ENCODE assay signal across 10 cellular contexts in genomic region chr9:121748727-121749546, GRCh38.
DNase-seq lines count a peak whose midpoint lies in the region; ATAC-seq and TF ChIP-seq lines count a peak whose summit lies in the region.
"Had no signal": no experiment of that assay in that cellular context is flagged by ENCODE, and none has a peak within 500 bp of the region (broad histone marks: within the 10 kb centered on the region; RNA-seq: fewer than 3 reads in every experiment).

No MANE protein-coding gene starts in this region.

- H3K9me3 Mint-ChIP-seq in glutamatergic neuron (ENCODE audit: unreplicated experiment) = peaks cover 8% of the 10 kb centered on the region
- H3K9me3 Mint-ChIP-seq: memory B cell had no signal

- DNase-seq in adrenal gland (peak in 6 of 7 donors; percentile 64 to 86 (median 72)), right atrium auricular region (ENCODE audit: low spot score) (no peak), NCI-H1092 (lab: John Stamatoyannopoulos, UW) (no peak), glutamatergic neuron (no peak)
- DNase-seq: activated CD8-positive, alpha-beta memory T cell treated with anti-CD3 and anti-CD28 coated beads for 24 hours had no signal

- H3K4me3 ChIP-seq in BLaER1 treated with 17β-estradiol and CSF1 and Interleukin-3, amounts not matched to agents 10 nM and 100 nM = no peak overlapping the region; a peak in 1 of 20 replicates
- H3K4me3 ChIP-seq in adrenal gland = no peak overlapping the region
- H3K4me3 ChIP-seq in right atrium auricular region = no peak overlapping the region
- no peak overlapping the region for H3K4me3 ChIP-seq in skeletal muscle satellite cell (ENCODE audit: low read length)

- no peaks in the 10 kb centered on the region for H3K36me3 Mint-ChIP-seq in glutamatergic neuron (ENCODE audit: unreplicated experiment)
- H3K36me3 Mint-ChIP-seq: memory B cell had no signal

- no peak overlapping the region for H3K27ac Mint-ChIP-seq in glutamatergic neuron (ENCODE audit: unreplicated experiment)
- H3K27ac Mint-ChIP-seq: memory B cell had no signal

- peak overlapping the region in 5 of 11 experiments; percentile 8 to 58 (median 37); a peak in 8 of 22 replicates for H3K27ac ChIP-seq in BLaER1 treated with 17β-estradiol and CSF1 and Interleukin-3, amounts not matched to agents 10 nM and 100 nM
- H3K27ac ChIP-seq in adrenal gland (peak overlapping the region in 4 of 5 donors; percentile 73 to 88 (median 80)), right atrium auricular region (peak overlapping the region; percentile 78 to 81)

- H4K20me1 ChIP-seq in BLaER1 treated with 17β-estradiol and CSF1 and Interleukin-3, amounts not matched to agents 10 nM and 100 nM = peaks cover 0 to 76% (median 32%) of the 10 kb centered on the region in 11 experiments; a peak in 18 of 22 replicates

- no peak overlapping the region for H3K4me3 Mint-ChIP-seq in glutamatergic neuron (ENCODE audit: unreplicated experiment)
- H3K4me3 Mint-ChIP-seq: memory B cell had no signal

- H3K27me3 Mint-ChIP-seq in glutamatergic neuron (ENCODE audit: unreplicated experiment) = peaks cover 3% of the 10 kb centered on the region
- H3K27me3 Mint-ChIP-seq: memory B cell had no signal

- H3K9ac ChIP-seq in BLaER1 treated with 17β-estradiol and CSF1 and Interleukin-3, amounts not matched to agents 10 nM and 100 nM = peak overlapping the region in 5 of 11 experiments; percentile 21 to 60 (median 47); a peak in 10 of 22 replicates
- peak overlapping the region; percentile 1 for H3K9ac ChIP-seq in skeletal muscle satellite cell (ENCODE audit: low read depth, low read length)

- TF ChIP-seq POLR2A in adrenal gland (IDR thresholded peaks at IDR 0.05) = peak in 1 of 2 donors; percentile 21

- H3K9me3 ChIP-seq in BLaER1 treated with 17β-estradiol and CSF1 and Interleukin-3, amounts not matched to agents 10 nM and 100 nM (replicated peaks in 1 of 11) = no peaks in the 10 kb centered on the region
- no peaks in the 10 kb centered on the region for H3K9me3 ChIP-seq in adrenal gland (replicated peaks in 1 of 3)
- no peaks in the 10 kb centered on the region for H3K9me3 ChIP-seq in right atrium auricular region
- H3K9me3 ChIP-seq in skeletal muscle satellite cell (replicated peaks; ENCODE audit: low read length) = no peaks in the 10 kb centered on the region

- H3K4me2 ChIP-seq in BLaER1 treated with 17β-estradiol and CSF1 and Interleukin-3, amounts not matched to agents 10 nM and 100 nM = peak overlapping the region; percentile 42 to 91 (median 74)
- H3K4me2 ChIP-seq in skeletal muscle satellite cell (ENCODE audit: low read length) = peak overlapping the region; percentile 2

- 30 to 49% (median 49%) methylated on average over 7 to 11 of the region's 11 CpGs for WGBS in adrenal gland, 4 donors

- intact Hi-C loops in adrenal gland (cut with DNase I) = loop anchor here in 1 of 2 donors (5.0 kb wide), 1 partner anchor 248 kb away; no protein-coding TSS in a partner anchor

- ATAC-seq in HG03196 (IDR thresholded peaks at IDR 0.05; ENCODE audit: unreplicated experiment) (no peak), HG03045 (IDR thresholded peaks at IDR 0.05; ENCODE audit: unreplicated experiment) (no peak)

- peaks cover 18% of the 10 kb centered on the region for H3K4me1 Mint-ChIP-seq in glutamatergic neuron (ENCODE audit: low read depth, unreplicated experiment)

- no peaks in the 10 kb centered on the region for H3K36me3 ChIP-seq in BLaER1 treated with 17β-estradiol and CSF1 and Interleukin-3, amounts not matched to agents 10 nM and 100 nM
- H3K36me3 ChIP-seq in adrenal gland (replicated peaks in 1 of 2) (no peaks in the 10 kb centered on the region), right atrium auricular region (no peaks in the 10 kb centered on the region), skeletal muscle satellite cell (ENCODE audit: insufficient read depth, low read length) (no peaks in the 10 kb centered on the region)

- H3K4me1 ChIP-seq in BLaER1 treated with 17β-estradiol and CSF1 and Interleukin-3, amounts not matched to agents 10 nM and 100 nM = peaks cover 34 to 79% (median 67%) of the 10 kb centered on the region in 10 experiments
- H3K4me1 ChIP-seq in adrenal gland (replicated peaks in 1 of 2) (peaks cover 85 to 88% of the 10 kb centered on the region in 2 donors), right atrium auricular region (peaks cover 0 to 100% of the 10 kb centered on the region in 2 donors), skeletal muscle satellite cell (ENCODE audit: control insufficient read depth, insufficient read depth, low read length) (peaks cover 34% of the 10 kb centered on the region)

- H3K27me3 ChIP-seq in BLaER1 treated with 17β-estradiol and CSF1 and Interleukin-3, amounts not matched to agents 10 nM and 100 nM = no peaks in the 10 kb centered on the region
- H3K27me3 ChIP-seq in adrenal gland (no peaks in the 10 kb centered on the region), right atrium auricular region (no peaks in the 10 kb centered on the region), skeletal muscle satellite cell (ENCODE audit: control insufficient read depth, insufficient read depth, low read length) (no peaks in the 10 kb centered on the region)

- TF ChIP-seq CTCF in adrenal gland (IDR thresholded peaks at IDR 0.05) = peak in 2 of 6 experiments; percentile 22 to 31
- peak in 1 of 2 donors; percentile 23 for TF ChIP-seq CTCF in right atrium auricular region (IDR thresholded peaks at IDR 0.05)
- no peak for TF ChIP-seq CTCF in glutamatergic neuron (IDR thresholded peaks at IDR 0.05; ENCODE audit: partially characterized antibody, unreplicated experiment)

Comparison
In these comparisons a context has a peak if more than half of its experiments do, and no peak if none do; other contexts are left out.
1. DNase-seq: peak in adrenal gland (6 of 7); none in right atrium auricular region (single experiment), NCI-H1092 (single experiment) and glutamatergic neuron (single experiment).